ENCODE assay signal across 12 cellular contexts in genomic region chr20:43721429-43722152, GRCh38. TPM values are rescaled to one million over a fixed set of nuclear protein-coding genes. Genes with fewer than 3 reads are reported as not detected.
DNase-seq lines count a peak whose midpoint lies in the region; ATAC-seq and TF ChIP-seq lines count a peak whose summit lies in the region.
"Had no signal": no experiment of that assay in that cellular context is flagged by ENCODE, and none has a peak within 500 bp of the region (broad histone marks: within the 10 kb centered on the region; RNA-seq: fewer than 3 reads in every experiment).

No MANE protein-coding gene starts in this region.

- H3K4me1 Mint-ChIP-seq in CD4-positive, alpha-beta T cell (ENCODE audit: low read depth): peaks cover 75% of the 10 kb centered on the region
- H3K4me1 Mint-ChIP-seq in osteocyte (ENCODE audit: unreplicated experiment): no peaks in the 10 kb centered on the region

- H3K27ac ChIP-seq in CD4-positive, alpha-beta T cell (ENCODE audit: low read depth, low read length): peak overlapping the region; percentile 51
- H3K27ac ChIP-seq in PC-3 (ENCODE audit: low read length): no peak overlapping the region
- H3K27ac ChIP-seq: HL-60 had no signal

- no peak overlapping the region for H3K4me2 ChIP-seq in PC-3 (ENCODE audit: low read length)

- no peaks in the 10 kb centered on the region for H4K20me1 ChIP-seq in PC-3 (ENCODE audit: low read length)

- peak overlapping the region; percentile 57 for H3K4me3 Mint-ChIP-seq in CD4-positive, alpha-beta T cell
- no peak overlapping the region for H3K4me3 Mint-ChIP-seq in osteocyte (ENCODE audit: unreplicated experiment)
- H3K4me3 Mint-ChIP-seq: dendritic cell treated with granulocyte-macrophage colony-stimulating factor and Interleukin-4, amounts not matched to agents 40 ng/mL and 50 ng/mL, for 4 days had no signal

- no peak overlapping the region for H2AFZ ChIP-seq in PC-3 (ENCODE audit: low read length)

- H3K9me3 Mint-ChIP-seq in CD4-positive, alpha-beta T cell: no peaks in the 10 kb centered on the region
- no peaks in the 10 kb centered on the region for H3K9me3 Mint-ChIP-seq in osteocyte (ENCODE audit: unreplicated experiment)
- H3K9me3 Mint-ChIP-seq: dendritic cell treated with granulocyte-macrophage colony-stimulating factor and Interleukin-4, amounts not matched to agents 40 ng/mL and 50 ng/mL, for 4 days had no signal

- no peaks in the 10 kb centered on the region for H3K27me3 Mint-ChIP-seq in CD4-positive, alpha-beta T cell
- H3K27me3 Mint-ChIP-seq in osteocyte (ENCODE audit: unreplicated experiment): peaks cover 2% of the 10 kb centered on the region
- H3K27me3 Mint-ChIP-seq: dendritic cell treated with granulocyte-macrophage colony-stimulating factor and Interleukin-4, amounts not matched to agents 40 ng/mL and 50 ng/mL, for 4 days had no signal

- H3K4me1 ChIP-seq in PC-3 (ENCODE audit: insufficient read depth, low read length): peaks cover 5% of the 10 kb centered on the region

- H3K27ac Mint-ChIP-seq in CD4-positive, alpha-beta T cell: peak overlapping the region; percentile 80
- H3K27ac Mint-ChIP-seq in osteocyte (ENCODE audit: unreplicated experiment): no peak overlapping the region
- H3K27ac Mint-ChIP-seq: dendritic cell treated with granulocyte-macrophage colony-stimulating factor and Interleukin-4, amounts not matched to agents 40 ng/mL and 50 ng/mL, for 4 days had no signal

- H3K36me3 ChIP-seq in PC-3 (ENCODE audit: low read depth, low read length): 0 out of 2 replicates have a peak, but pooled peaks cover 2% of the 10 kb centered on the region

- TF ChIP-seq CTCF in CD4-positive, alpha-beta T cell (IDR thresholded peaks at IDR 0.05): no peak
- TF ChIP-seq CTCF in PC-3 (conservative IDR thresholded peaks at IDR 0.05; ENCODE audit: low read depth, low read length) (no peak), osteocyte (IDR thresholded peaks at IDR 0.05) (no peak)

- H3K9me2 ChIP-seq in PC-3 (replicated peaks; ENCODE audit: low read length): no peaks in the 10 kb centered on the region

- no peaks in the 10 kb centered on the region for H3K79me2 ChIP-seq in PC-3 (ENCODE audit: low read length)

- H3K4me3 ChIP-seq in PC-3 (ENCODE audit: low read length): no peak overlapping the region

- H3K9ac ChIP-seq in PC-3 (ENCODE audit: low read length): no peak overlapping the region

- H3K27me3 ChIP-seq in CD4-positive, alpha-beta T cell (ENCODE audit: control insufficient read depth, insufficient read depth, low read length): no peaks in the 10 kb centered on the region
- no peaks in the 10 kb centered on the region for H3K27me3 ChIP-seq in PC-3 (ENCODE audit: low read length)

- POLR2A ChIA-PET in CD4-positive, alpha-beta T cell (lab: Charles Lee): interaction anchor here (0.5 to 1.5 kb wide), 7 partner anchors 11 to 348 kb away, joined by 3 to 8 read pairs (median 3); partner anchors contain the start of gene IFT52
- POLR2A ChIA-PET in PC-3 (lab: Charles Lee; ENCODE audit: unreplicated experiment): no interaction called here

- H3F3A ChIP-seq in PC-3 (ENCODE audit: low read length, unreplicated experiment): no peaks in the 10 kb centered on the region

- no peaks in the 10 kb centered on the region for H3K36me3 Mint-ChIP-seq in CD4-positive, alpha-beta T cell (ENCODE audit: low read depth)
- no peaks in the 10 kb centered on the region for H3K36me3 Mint-ChIP-seq in osteocyte (ENCODE audit: unreplicated experiment)

- intact Hi-C loops in CD4-positive, alpha-beta T cell (cut with DNase I, micrococcal nuclease): loop anchor here in 1 of 2 experiments (5.0 kb wide), 1 partner anchor 54 kb away; the partner anchor contains the start of gene MYBL2
- intact Hi-C loops in PC-3 (cut with micrococcal nuclease): no loop called here

- no peak for ATAC-seq in CD4-positive, alpha-beta T cell (ENCODE audit: poor library complexity)
- ATAC-seq in PC-3 (peak; percentile 25; the same call in 1 of the 2 replicates), HG03159 (IDR thresholded peaks at IDR 0.05; ENCODE audit: unreplicated experiment) (no peak), GM21367 (IDR thresholded peaks at IDR 0.05; ENCODE audit: unreplicated experiment) (no peak), HG03439 (IDR thresholded peaks at IDR 0.05; ENCODE audit: unreplicated experiment) (no peak)

- CTCF ChIA-PET in CD4-positive, alpha-beta T cell (lab: Charles Lee): no interaction called here
- CTCF ChIA-PET in PC-3 (lab: Charles Lee): no interaction called here

- peak in 1 of 10 experiments; percentile 8 for DNase-seq in CD4-positive, alpha-beta T cell
- DNase-seq in DMS79 (lab: John Stamatoyannopoulos, UW): peak; percentile 26
- no peak for DNase-seq in PC-3
- peak; percentile 55 for DNase-seq in iPS-NIHi11 (ENCODE audit: low spot score)
- no peak for DNase-seq in osteocyte (ENCODE audit: extremely low spot score, unreplicated experiment)
- DNase-seq: occipital lobe had no signal

- BruUV-seq in PC-3 (replicated peaks; lab: Mats Ljungman, UMichigan): no TSS peak

- H3K9me3 ChIP-seq in CD4-positive, alpha-beta T cell (ENCODE audit: control insufficient read depth, low read length): no peaks in the 10 kb centered on the region
- H3K9me3 ChIP-seq in PC-3 (ENCODE audit: low read length): no peaks in the 10 kb centered on the region

RNA-seq across cellular contexts. Expression of gene GTSF1L, which starts 5.2 kb away (rescaled TPM):
- not detected for total RNA-seq in CD4-positive, alpha-beta T cell
- 0.52 TPM in 1 of 2 replicates, not detected in the other for total RNA-seq in PC-3 (2014; rRNA removed)
- total RNA-seq in osteocyte: not detected in 2 replicates
- total RNA-seq: activated CD8-positive, alpha-beta memory T cell treated with anti-CD3 and anti-CD28 coated beads for 36 hours; occipital lobe had no signal

RNA-seq across cellular contexts. Expression of gene MYBL2, which starts 54.7 kb away (rescaled TPM):
- under 1 TPM; 0.56 to 0.69 TPM for total RNA-seq in CD4-positive, alpha-beta T cell
- total RNA-seq in PC-3 (2014; rRNA removed) (95.9 and 103 TPM in 2 replicates), osteocyte (14.7 and 16.1 TPM in 2 replicates)

Comparison
In these comparisons a context has a peak if more than half of its experiments do, and no peak if none do; other contexts are left out.
1. DNase-seq: peak in DMS79 (single experiment) and iPS-NIHi11 (single experiment); none in PC-3 (single experiment) and osteocyte (single experiment).